Comparison of ENCODE assay signal across 1 cellular context in genomic region chr9:5832543-5833529, GRCh38.
TF ChIP-seq lines count a peak whose summit lies in the region.

A gene with protein sequence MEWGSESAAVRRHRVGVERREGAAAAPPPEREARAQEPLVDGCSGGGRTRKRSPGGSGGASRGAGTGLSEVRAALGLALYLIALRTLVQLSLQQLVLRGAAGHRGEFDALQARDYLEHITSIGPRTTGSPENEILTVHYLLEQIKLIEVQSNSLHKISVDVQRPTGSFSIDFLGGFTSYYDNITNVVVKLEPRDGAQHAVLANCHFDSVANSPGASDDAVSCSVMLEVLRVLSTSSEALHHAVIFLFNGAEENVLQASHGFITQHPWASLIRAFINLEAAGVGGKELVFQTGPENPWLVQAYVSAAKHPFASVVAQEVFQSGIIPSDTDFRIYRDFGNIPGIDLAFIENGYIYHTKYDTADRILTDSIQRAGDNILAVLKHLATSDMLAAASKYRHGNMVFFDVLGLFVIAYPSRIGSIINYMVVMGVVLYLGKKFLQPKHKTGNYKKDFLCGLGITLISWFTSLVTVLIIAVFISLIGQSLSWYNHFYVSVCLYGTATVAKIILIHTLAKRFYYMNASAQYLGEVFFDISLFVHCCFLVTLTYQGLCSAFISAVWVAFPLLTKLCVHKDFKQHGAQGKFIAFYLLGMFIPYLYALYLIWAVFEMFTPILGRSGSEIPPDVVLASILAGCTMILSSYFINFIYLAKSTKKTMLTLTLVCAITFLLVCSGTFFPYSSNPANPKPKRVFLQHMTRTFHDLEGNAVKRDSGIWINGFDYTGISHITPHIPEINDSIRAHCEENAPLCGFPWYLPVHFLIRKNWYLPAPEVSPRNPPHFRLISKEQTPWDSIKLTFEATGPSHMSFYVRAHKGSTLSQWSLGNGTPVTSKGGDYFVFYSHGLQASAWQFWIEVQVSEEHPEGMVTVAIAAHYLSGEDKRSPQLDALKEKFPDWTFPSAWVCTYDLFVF (minus strand): TSS chr9:5833117. CDS start chr9:5833027, 90 bp downstream.

TF ChIP-seq in HepG2, 621 proteins besides CTCF, POLR2A, EP300 and RAD21 (continued from another document and continues in another):
- TF ChIP-seq, protein P1, sequence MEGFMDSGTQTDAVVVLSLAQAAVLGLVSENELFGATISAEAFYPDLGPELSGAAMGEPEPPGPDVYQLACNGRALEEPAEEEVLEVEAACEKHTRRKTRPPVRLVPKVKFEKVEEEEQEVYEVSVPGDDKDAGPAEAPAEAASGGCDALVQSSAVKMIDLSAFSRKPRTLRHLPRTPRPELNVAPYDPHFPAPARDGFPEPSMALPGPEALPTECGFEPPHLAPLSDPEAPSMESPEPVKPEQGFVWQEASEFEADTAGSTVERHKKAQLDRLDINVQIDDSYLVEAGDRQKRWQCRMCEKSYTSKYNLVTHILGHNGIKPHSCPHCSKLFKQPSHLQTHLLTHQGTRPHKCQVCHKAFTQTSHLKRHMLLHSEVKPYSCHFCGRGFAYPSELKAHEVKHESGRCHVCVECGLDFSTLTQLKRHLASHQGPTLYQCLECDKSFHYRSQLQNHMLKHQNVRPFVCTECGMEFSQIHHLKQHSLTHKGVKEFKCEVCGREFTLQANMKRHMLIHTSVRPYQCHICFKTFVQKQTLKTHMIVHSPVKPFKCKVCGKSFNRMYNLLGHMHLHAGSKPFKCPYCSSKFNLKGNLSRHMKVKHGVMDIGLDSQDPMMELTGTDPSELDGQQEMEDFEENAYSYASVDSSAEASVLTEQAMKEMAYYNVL (CRISPR knock-in tag; IDR thresholded peaks at IDR 0.05; ENCODE audit: borderline replicate concordance), result peak; percentile 22; the same call in 1 of the 2 replicates
- TF ChIP-seq ZMYM3 (CRISPR knock-in tag; IDR thresholded peaks at IDR 0.05) (peak; percentile 53; the same call in 1 of the 2 replicates), REXO4 (CRISPR knock-in tag; IDR thresholded peaks at IDR 0.05; ENCODE audit: borderline replicate concordance) (no peak), ZNF430 (CRISPR knock-in tag; IDR thresholded peaks at IDR 0.05) (peak; percentile 87; the same call in 1 of the 2 replicates), ZNF33B (CRISPR knock-in tag; IDR thresholded peaks at IDR 0.05) (0 out of 2 replicates have a peak, but pooled peaks have one; percentile 68), KDM3A (CRISPR knock-in tag; IDR thresholded peaks at IDR 0.05; ENCODE audit: low read depth) (0 out of 2 replicates have a peak, but pooled peaks have one; percentile 84), THRA (CRISPR knock-in tag; IDR thresholded peaks at IDR 0.05; ENCODE audit: borderline replicate concordance) (peak; percentile 42), KAT8 (CRISPR knock-in tag; IDR thresholded peaks at IDR 0.05) (peak; percentile 85), DR1 (CRISPR knock-in tag; IDR thresholded peaks at IDR 0.05) (peak; percentile 63; the same call in 1 of the 2 replicates), BCL6 (CRISPR knock-in tag; IDR thresholded peaks at IDR 0.05) (peak; percentile 54; the same call in 1 of the 2 replicates), ADNP (CRISPR knock-in tag; IDR thresholded peaks at IDR 0.05) (peak; percentile 75; the same call in 1 of the 2 replicates), TP53 (CRISPR knock-in tag; conservative IDR thresholded peaks at IDR 0.05) (0 out of 2 replicates have a peak, but pooled peaks have one; percentile 52), GATAD1 (CRISPR knock-in tag; IDR thresholded peaks at IDR 0.05) (peak; percentile 56), ZNF276 (CRISPR knock-in tag; IDR thresholded peaks at IDR 0.05; ENCODE audit: low read depth) (no peak; the same call in 1 of the 2 replicates), MXI1 (IDR thresholded peaks at IDR 0.05; ENCODE audit: borderline replicate concordance, low read depth, low read length) (peak; percentile 42; the same call in 1 of the 3 replicates), SP2 (CRISPR knock-in tag; IDR thresholded peaks at IDR 0.05) (0 out of 2 replicates have a peak, but pooled peaks have one; percentile 40), IKZF1 (IDR thresholded peaks at IDR 0.05) (no peak), FOXO1 (CRISPR knock-in tag; IDR thresholded peaks at IDR 0.05) (0 out of 2 replicates have a peak, but pooled peaks have one; percentile 30), ESRRA (CRISPR knock-in tag; IDR thresholded peaks at IDR 0.05; ENCODE audit: low read depth) (peak; percentile 97), CBFB (CRISPR knock-in tag; IDR thresholded peaks at IDR 0.05) (peak; percentile 54; the same call in 1 of the 2 replicates), ZNF296 (CRISPR knock-in tag; conservative IDR thresholded peaks at IDR 0.05) (no peak), GMEB1 (CRISPR knock-in tag; IDR thresholded peaks at IDR 0.05; ENCODE audit: borderline replicate concordance) (peak; percentile 75; the same call in 1 of the 2 replicates), MTERF4 (CRISPR knock-in tag; IDR thresholded peaks at IDR 0.05) (no peak), CCAR2 (optimal IDR thresholded peaks at IDR 0.05; ENCODE audit: low read depth, low read length) (no peak), PHF21A (CRISPR knock-in tag; IDR thresholded peaks at IDR 0.05) (0 out of 2 replicates have a peak, but pooled peaks have one; percentile 64), SETDB1 (CRISPR knock-in tag; IDR thresholded peaks at IDR 0.05; ENCODE audit: borderline replicate concordance) (no peak), CSRNP1 (CRISPR knock-in tag; IDR thresholded peaks at IDR 0.05) (peak; percentile 60; the same call in 1 of the 2 replicates)
- TF ChIP-seq, protein P2, sequence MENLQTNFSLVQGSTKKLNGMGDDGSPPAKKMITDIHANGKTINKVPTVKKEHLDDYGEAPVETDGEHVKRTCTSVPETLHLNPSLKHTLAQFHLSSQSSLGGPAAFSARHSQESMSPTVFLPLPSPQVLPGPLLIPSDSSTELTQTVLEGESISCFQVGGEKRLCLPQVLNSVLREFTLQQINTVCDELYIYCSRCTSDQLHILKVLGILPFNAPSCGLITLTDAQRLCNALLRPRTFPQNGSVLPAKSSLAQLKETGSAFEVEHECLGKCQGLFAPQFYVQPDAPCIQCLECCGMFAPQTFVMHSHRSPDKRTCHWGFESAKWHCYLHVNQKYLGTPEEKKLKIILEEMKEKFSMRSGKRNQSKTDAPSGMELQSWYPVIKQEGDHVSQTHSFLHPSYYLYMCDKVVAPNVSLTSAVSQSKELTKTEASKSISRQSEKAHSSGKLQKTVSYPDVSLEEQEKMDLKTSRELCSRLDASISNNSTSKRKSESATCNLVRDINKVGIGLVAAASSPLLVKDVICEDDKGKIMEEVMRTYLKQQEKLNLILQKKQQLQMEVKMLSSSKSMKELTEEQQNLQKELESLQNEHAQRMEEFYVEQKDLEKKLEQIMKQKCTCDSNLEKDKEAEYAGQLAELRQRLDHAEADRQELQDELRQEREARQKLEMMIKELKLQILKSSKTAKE (CRISPR knock-in tag; IDR thresholded peaks at IDR 0.05; ENCODE audit: borderline replicate concordance), result 0 out of 2 replicates have a peak, but pooled peaks have one; percentile 29
- TF ChIP-seq, protein P3, sequence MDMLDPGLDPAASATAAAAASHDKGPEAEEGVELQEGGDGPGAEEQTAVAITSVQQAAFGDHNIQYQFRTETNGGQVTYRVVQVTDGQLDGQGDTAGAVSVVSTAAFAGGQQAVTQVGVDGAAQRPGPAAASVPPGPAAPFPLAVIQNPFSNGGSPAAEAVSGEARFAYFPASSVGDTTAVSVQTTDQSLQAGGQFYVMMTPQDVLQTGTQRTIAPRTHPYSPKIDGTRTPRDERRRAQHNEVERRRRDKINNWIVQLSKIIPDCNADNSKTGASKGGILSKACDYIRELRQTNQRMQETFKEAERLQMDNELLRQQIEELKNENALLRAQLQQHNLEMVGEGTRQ (IDR thresholded peaks at IDR 0.05; ENCODE audit: low read depth, low read length), result peak; percentile 15; the same call in 1 of the 2 replicates
- TF ChIP-seq, protein P3 (CRISPR knock-in tag; IDR thresholded peaks at IDR 0.05; ENCODE audit: borderline replicate concordance), result no peak; the same call in 1 of the 2 replicates
- TF ChIP-seq, protein P4, sequence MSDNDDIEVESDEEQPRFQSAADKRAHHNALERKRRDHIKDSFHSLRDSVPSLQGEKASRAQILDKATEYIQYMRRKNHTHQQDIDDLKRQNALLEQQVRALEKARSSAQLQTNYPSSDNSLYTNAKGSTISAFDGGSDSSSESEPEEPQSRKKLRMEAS (IDR thresholded peaks at IDR 0.05), result peak; percentile 87
- TF ChIP-seq, protein P5, sequence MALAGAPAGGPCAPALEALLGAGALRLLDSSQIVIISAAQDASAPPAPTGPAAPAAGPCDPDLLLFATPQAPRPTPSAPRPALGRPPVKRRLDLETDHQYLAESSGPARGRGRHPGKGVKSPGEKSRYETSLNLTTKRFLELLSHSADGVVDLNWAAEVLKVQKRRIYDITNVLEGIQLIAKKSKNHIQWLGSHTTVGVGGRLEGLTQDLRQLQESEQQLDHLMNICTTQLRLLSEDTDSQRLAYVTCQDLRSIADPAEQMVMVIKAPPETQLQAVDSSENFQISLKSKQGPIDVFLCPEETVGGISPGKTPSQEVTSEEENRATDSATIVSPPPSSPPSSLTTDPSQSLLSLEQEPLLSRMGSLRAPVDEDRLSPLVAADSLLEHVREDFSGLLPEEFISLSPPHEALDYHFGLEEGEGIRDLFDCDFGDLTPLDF (CRISPR knock-in tag; IDR thresholded peaks at IDR 0.05), result peak; percentile 78
- TF ChIP-seq, protein P6, sequence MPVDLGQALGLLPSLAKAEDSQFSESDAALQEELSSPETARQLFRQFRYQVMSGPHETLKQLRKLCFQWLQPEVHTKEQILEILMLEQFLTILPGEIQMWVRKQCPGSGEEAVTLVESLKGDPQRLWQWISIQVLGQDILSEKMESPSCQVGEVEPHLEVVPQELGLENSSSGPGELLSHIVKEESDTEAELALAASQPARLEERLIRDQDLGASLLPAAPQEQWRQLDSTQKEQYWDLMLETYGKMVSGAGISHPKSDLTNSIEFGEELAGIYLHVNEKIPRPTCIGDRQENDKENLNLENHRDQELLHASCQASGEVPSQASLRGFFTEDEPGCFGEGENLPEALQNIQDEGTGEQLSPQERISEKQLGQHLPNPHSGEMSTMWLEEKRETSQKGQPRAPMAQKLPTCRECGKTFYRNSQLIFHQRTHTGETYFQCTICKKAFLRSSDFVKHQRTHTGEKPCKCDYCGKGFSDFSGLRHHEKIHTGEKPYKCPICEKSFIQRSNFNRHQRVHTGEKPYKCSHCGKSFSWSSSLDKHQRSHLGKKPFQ (CRISPR knock-in tag; IDR thresholded peaks at IDR 0.05; ENCODE audit: insufficient replicate concordance), result peak; percentile 48
